In the genomic region with DNA sequence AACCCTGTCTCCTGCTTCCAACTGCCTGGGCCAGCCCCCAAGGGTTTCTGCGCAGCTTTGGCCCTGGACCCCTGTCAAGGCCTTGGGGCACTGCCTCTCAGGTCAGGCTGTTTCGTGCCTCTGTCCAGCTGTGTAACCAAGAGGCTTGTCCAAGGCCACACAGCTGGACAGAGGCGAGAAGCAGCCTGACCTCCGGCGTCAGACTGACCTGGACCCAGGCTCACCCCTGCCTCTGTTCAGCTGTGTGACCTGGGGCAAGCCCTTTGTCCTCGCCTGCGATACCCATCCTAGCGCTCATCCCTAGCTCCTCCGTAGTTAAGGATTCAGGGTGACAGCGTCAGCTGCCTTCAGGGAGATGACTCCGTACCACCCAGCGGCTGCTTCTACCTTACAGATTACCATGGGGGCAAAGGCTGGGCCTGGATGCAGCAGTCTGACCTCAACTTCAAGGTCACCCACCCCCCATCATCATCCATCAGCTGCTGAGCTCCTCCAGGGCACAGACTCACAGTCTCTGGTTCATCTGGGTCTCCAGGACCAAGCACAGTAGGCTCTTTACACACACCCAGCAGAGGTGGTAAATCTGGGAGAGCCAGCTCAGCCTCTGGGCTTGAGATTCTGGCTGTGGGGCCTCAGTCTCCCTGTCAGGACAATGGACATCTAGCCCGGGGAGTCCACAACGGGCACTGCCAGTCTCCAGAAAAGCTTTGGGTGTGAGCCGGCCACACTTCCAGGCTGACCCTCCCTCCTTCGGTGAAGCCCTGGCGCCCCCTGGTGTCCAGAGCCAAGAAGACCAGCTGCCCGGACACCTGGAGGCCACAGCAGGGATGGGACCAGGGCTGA, we compare ENCODE assay signal across 8 cellular contexts. TPM values are rescaled to one million over a fixed set of nuclear protein-coding genes. Genes with fewer than 3 reads are reported as not detected.
DNase-seq lines count a peak whose midpoint lies in the region; ATAC-seq, FAIRE-seq and TF ChIP-seq lines count a peak whose summit lies in the region.

No MANE protein-coding gene starts in this region.

- H3K4me1 ChIP-seq in breast epithelium (peaks cover 3 to 10% of the 10 kb centered on the region in 2 donors), keratinocyte (ENCODE audit: control insufficient read depth, extremely low read depth, insufficient read depth, low read length) (peaks cover 7% of the 10 kb centered on the region)

- H2AFZ ChIP-seq in keratinocyte (ENCODE audit: control insufficient read depth, low read length): no peak overlapping the region

- no peak for TF ChIP-seq POLR2A in breast epithelium (IDR thresholded peaks at IDR 0.05)

- H3K79me2 ChIP-seq in keratinocyte (ENCODE audit: control insufficient read depth, insufficient read depth, low read length): no peaks in the 10 kb centered on the region

- CTCF ChIA-PET in WTC11 (lab: Charles Lee): interaction anchor here (0.6 to 4.2 kb wide), 81 partner anchors 8 to 1784 kb away, joined by 3 to 115 read pairs (median 5); a partner anchor contains a TSS

- no peaks in the 10 kb centered on the region for H3K9me1 ChIP-seq in keratinocyte (ENCODE audit: control insufficient read depth, extremely low read depth, insufficient read depth, low read length)

- H3K9me3 ChIP-seq in breast epithelium: no peaks in the 10 kb centered on the region
- no peaks in the 10 kb centered on the region for H3K9me3 ChIP-seq in keratinocyte (ENCODE audit: control insufficient read depth, low read depth, low read length)

- TF ChIP-seq CTCF in WTC11 (IDR thresholded peaks at IDR 0.05) (peak; percentile 92), breast epithelium (IDR thresholded peaks at IDR 0.05) (peak; percentile 70 to 94 (median 92)), keratinocyte (optimal IDR thresholded peaks at IDR 0.05 in 1 of 3, IDR thresholded peaks at IDR 0.05 in 1 of 3, conservative IDR thresholded peaks at IDR 0.05 in 1 of 3; ENCODE audit: extremely low read depth in 1 of 3, insufficient read depth in 2 of 3, low read length in 3 of 3) (peak in 2 of 3 experiments; percentile 76 to 93)

- no peaks in the 10 kb centered on the region for H3K9me3 Mint-ChIP-seq in WTC11

- dilution Hi-C loops in keratinocyte (cut with MboI; ENCODE audit: extremely low pct_ligation_motif_present, low sequenced_read_pairs): no loop called here

- H3K27ac ChIP-seq in breast epithelium: peak overlapping the region in 1 of 2 donors; percentile 8
- no peak overlapping the region for H3K27ac ChIP-seq in keratinocyte (ENCODE audit: control insufficient read depth, insufficient read depth, low read length)

- H3K4me3 Mint-ChIP-seq in WTC11: no peak overlapping the region

- H3K27me3 ChIP-seq in breast epithelium (no peaks in the 10 kb centered on the region), keratinocyte (ENCODE audit: control insufficient read depth, extremely low read depth, insufficient read depth, low read length) (no peaks in the 10 kb centered on the region)

- peaks cover 2% of the 10 kb centered on the region for H4K20me1 ChIP-seq in keratinocyte (ENCODE audit: control insufficient read depth, extremely low read depth, insufficient read depth, low read length)

- no peak overlapping the region for H3K9ac ChIP-seq in keratinocyte (ENCODE audit: control insufficient read depth, extremely low read depth, insufficient read depth, low read length)

- no peak overlapping the region for H3K4me2 ChIP-seq in keratinocyte (ENCODE audit: control insufficient read depth, extremely low read depth, insufficient read depth, low read depth, low read length)

- ATAC-seq in WTC11 (peak; percentile 89), GM21447 (IDR thresholded peaks at IDR 0.05; ENCODE audit: unreplicated experiment) (no peak)

- DNase-seq in COLO829 (ENCODE audit: low spot score): peak; percentile 93
- peak; percentile 75 for DNase-seq in HCEC 1CT
- peak; percentile 68 for DNase-seq in NCI-H2171 treated with DMSO at 0.1 percent for 48 hours (lab: John Stamatoyannopoulos, UW)
- peak; percentile 96 for DNase-seq in WTC11 (ENCODE audit: low spot score)
- peak; percentile 76 to 84 for DNase-seq in breast epithelium (ENCODE audit: low spot score in 2 of 2)
- peak; percentile 38 for DNase-seq in keratinocyte (ENCODE audit: low read depth, low spot score)
- DNase-seq in stimulated activated CD4-positive, alpha-beta T cell treated with anti-CD3 and anti-CD28 coated beads, Interleukin-1b, Interleukin-23, amount 100 ng/mL, for 24 hours (ENCODE audit: low read depth in 4 of 4, low spot score in 1 of 4): peak; percentile 65 to 82 (median 68)

- H3K36me3 ChIP-seq in breast epithelium: no peaks in the 10 kb centered on the region
- peaks cover 4 to 8% of the 10 kb centered on the region in 2 experiments for H3K36me3 ChIP-seq in keratinocyte (ENCODE audit: control insufficient read depth in 2 of 2, extremely low read depth in 1 of 2, insufficient read depth in 2 of 2, low read length in 2 of 2)

- H3K36me3 Mint-ChIP-seq in WTC11: no peaks in the 10 kb centered on the region

- H3K4me3 ChIP-seq in breast epithelium (no peak overlapping the region), keratinocyte (ENCODE audit: control insufficient read depth in 2 of 3, extremely low read depth in 1 of 3, insufficient read depth in 2 of 3, low read depth in 1 of 3, low read length in 3 of 3) (no peak overlapping the region)

- H3K4me1 Mint-ChIP-seq in WTC11: peaks cover 10% of the 10 kb centered on the region

- POLR2A ChIA-PET in WTC11 (lab: Charles Lee): interaction anchor here (0.6 to 1.2 kb wide), 9 partner anchors 13 to 418 kb away, joined by 3 to 9 read pairs (median 3); a partner anchor contains a TSS

- intact Hi-C loops in breast epithelium (cut with DNase I; ENCODE audit: low total_unique reads): loop anchor here (5.0 to 10.0 kb wide), 2 partner anchors 53 to 85 kb away; a partner anchor contains a TSS

- peak; percentile 51 for FAIRE-seq in keratinocyte (lab: Jason Lieb, UNC)

- H3K27me3 Mint-ChIP-seq in WTC11 (ENCODE audit: low read depth): no peaks in the 10 kb centered on the region

- H3K27ac Mint-ChIP-seq in WTC11: no peak overlapping the region; the same call in 1 of the 2 replicates

TF ChIP-seq in WTC11, 78 proteins besides CTCF, POLR2A, EP300 and RAD21 (continues in another document):
- no peak for TF ChIP-seq SOX15 (CRISPR knock-in tag; IDR thresholded peaks at IDR 0.05)
- TF ChIP-seq, protein P1, sequence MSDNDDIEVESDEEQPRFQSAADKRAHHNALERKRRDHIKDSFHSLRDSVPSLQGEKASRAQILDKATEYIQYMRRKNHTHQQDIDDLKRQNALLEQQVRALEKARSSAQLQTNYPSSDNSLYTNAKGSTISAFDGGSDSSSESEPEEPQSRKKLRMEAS (CRISPR knock-in tag; IDR thresholded peaks at IDR 0.05): no peak
- 0 out of 2 replicates have a peak, but pooled peaks have one; percentile 42 for TF ChIP-seq ZNF423 (CRISPR knock-in tag; IDR thresholded peaks at IDR 0.05)

RNA-seq across cellular contexts. Expression of a gene that starts 7.9 kb away (rescaled TPM):
- total RNA-seq in WTC11 (2021) (27.5 to 34.9 TPM (median 34.4 TPM) in 3 replicates), breast epithelium (10 to 100 TPM; 23.5 to 30.2 (median 23.6) TPM)
- 40.2 to 53.8 TPM (median 46.5 TPM) in 3 replicates for polyA plus RNA-seq in keratinocyte
- polyA plus RNA-seq in keratinocyte (2011; ENCODE audit: low read depth): 41.4 TPM
- 41.7 and 88.2 TPM in 2 replicates for polyA plus RNA-seq in keratinocyte (2011; cell fraction: cytosol; rRNA removed)
- 45.8 and 51.8 TPM in 2 replicates for polyA plus RNA-seq in keratinocyte (2011; cell fraction: nucleus; rRNA removed)
- polyA plus RNA-seq in keratinocyte (2012; ENCODE audit: low replicate concordance): 65.7 and 69.7 TPM in 2 replicates
- 19.3 to 28.6 TPM (median 20.6 TPM) in 3 replicates for polyA minus RNA-seq in keratinocyte
- 20.1 TPM for polyA minus RNA-seq in keratinocyte (2011; cell fraction: cytosol; rRNA and poly(A)+ RNA removed)
- polyA minus RNA-seq in keratinocyte (2011; cell fraction: nucleus; rRNA and poly(A)+ RNA removed): 3.7 and 4.8 TPM in 2 replicates

RNA-seq across cellular contexts. Expression of a gene that starts 15.1 kb away (rescaled TPM):
- 3.7 to 4.4 TPM (median 4.2 TPM) in 3 replicates for total RNA-seq in WTC11 (2021)
- 10 to 100 TPM; 21.5 to 50.8 (median 30.9) TPM for total RNA-seq in breast epithelium
- polyA plus RNA-seq in keratinocyte: 0.22 to 0.86 TPM (median 0.33 TPM) in 3 replicates
- not detected for polyA plus RNA-seq in keratinocyte (2011; ENCODE audit: low read depth)
- polyA plus RNA-seq in keratinocyte (2011; cell fraction: cytosol; rRNA removed): 0.39 and 0.68 TPM in 2 replicates
- 1.4 and 2.1 TPM in 2 replicates for polyA plus RNA-seq in keratinocyte (2011; cell fraction: nucleus; rRNA removed)
- 1.1 and 2.2 TPM in 2 replicates for polyA plus RNA-seq in keratinocyte (2012; ENCODE audit: low replicate concordance)
- polyA minus RNA-seq in keratinocyte: 0.26 to 3.7 TPM (median 0.54 TPM) in 3 replicates
- polyA minus RNA-seq in keratinocyte (2011; cell fraction: cytosol; rRNA and poly(A)+ RNA removed): 1.2 TPM
- polyA minus RNA-seq in keratinocyte (2011; cell fraction: nucleus; rRNA and poly(A)+ RNA removed): 1.3 and 1.6 TPM in 2 replicates

RNA-seq across cellular contexts. Expression of a gene that starts 29.9 kb away (rescaled TPM):
- 45.1 to 47.5 TPM (median 45.3 TPM) in 3 replicates for total RNA-seq in WTC11 (2021)
- total RNA-seq in breast epithelium: 100 to 1,000 TPM in 2 of 3 donors, 10 to 100 TPM in 1; 61.5 to 175 (median 103) TPM
- polyA plus RNA-seq in keratinocyte: 20.1 to 55.8 TPM (median 21.1 TPM) in 3 replicates
- 4.2 TPM for polyA plus RNA-seq in keratinocyte (2011; ENCODE audit: low read depth)
- polyA plus RNA-seq in keratinocyte (2011; cell fraction: cytosol; rRNA removed): 27.9 and 43.7 TPM in 2 replicates
- 35.1 and 46.6 TPM in 2 replicates for polyA plus RNA-seq in keratinocyte (2011; cell fraction: nucleus; rRNA removed)
- polyA plus RNA-seq in keratinocyte (2012; ENCODE audit: low replicate concordance): 20.0 and 24.9 TPM in 2 replicates
- polyA minus RNA-seq in keratinocyte: 40.2 to 78.3 TPM (median 46.2 TPM) in 3 replicates
- 25.1 TPM for polyA minus RNA-seq in keratinocyte (2011; cell fraction: cytosol; rRNA and poly(A)+ RNA removed)
- polyA minus RNA-seq in keratinocyte (2011; cell fraction: nucleus; rRNA and poly(A)+ RNA removed): 9.2 and 11.3 TPM in 2 replicates

RNA-seq across cellular contexts. Expression of a gene that starts 47.3 kb away (rescaled TPM):
- 25.1 to 25.7 TPM (median 25.4 TPM) in 3 replicates for total RNA-seq in WTC11 (2021)
- 10 to 100 TPM; 17.6 to 44.6 (median 24.0) TPM for total RNA-seq in breast epithelium
- polyA plus RNA-seq in keratinocyte: 5.8 to 10.8 TPM (median 8.9 TPM) in 3 replicates
- 2.5 TPM for polyA plus RNA-seq in keratinocyte (2011; ENCODE audit: low read depth)
- polyA plus RNA-seq in keratinocyte (2011; cell fraction: cytosol; rRNA removed): 5.6 and 14.0 TPM in 2 replicates
- polyA plus RNA-seq in keratinocyte (2011; cell fraction: nucleus; rRNA removed): 4.1 and 8.4 TPM in 2 replicates
- polyA plus RNA-seq in keratinocyte (2012; ENCODE audit: low replicate concordance): 3.2 and 11.6 TPM in 2 replicates
- polyA minus RNA-seq in keratinocyte: 9.4 to 13.1 TPM (median 11.6 TPM) in 3 replicates
- 47.4 TPM for polyA minus RNA-seq in keratinocyte (2011; cell fraction: cytosol; rRNA and poly(A)+ RNA removed)
- 5.1 and 6.7 TPM in 2 replicates for polyA minus RNA-seq in keratinocyte (2011; cell fraction: nucleus; rRNA and poly(A)+ RNA removed)

Comparison
In these comparisons a context has a peak if more than half of its experiments do, and no peak if none do; other contexts are left out.
1. DNase-seq: peak in every context shown above with its lines; median percentile 96 in WTC11; 93 in COLO829; 80 in breast epithelium; 75 in HCEC 1CT; 68 in NCI-H2171 treated with DMSO at 0.1 percent for 48 hours; 68 in stimulated activated CD4-positive, alpha-beta T cell treated with anti-CD3 and anti-CD28 coated beads, Interleukin-1b, Interleukin-23, amount 100 ng/mL, for 24 hours; 38 in keratinocyte.